24 cellular contexts compared by ENCODE assay signal in the genomic region with DNA sequence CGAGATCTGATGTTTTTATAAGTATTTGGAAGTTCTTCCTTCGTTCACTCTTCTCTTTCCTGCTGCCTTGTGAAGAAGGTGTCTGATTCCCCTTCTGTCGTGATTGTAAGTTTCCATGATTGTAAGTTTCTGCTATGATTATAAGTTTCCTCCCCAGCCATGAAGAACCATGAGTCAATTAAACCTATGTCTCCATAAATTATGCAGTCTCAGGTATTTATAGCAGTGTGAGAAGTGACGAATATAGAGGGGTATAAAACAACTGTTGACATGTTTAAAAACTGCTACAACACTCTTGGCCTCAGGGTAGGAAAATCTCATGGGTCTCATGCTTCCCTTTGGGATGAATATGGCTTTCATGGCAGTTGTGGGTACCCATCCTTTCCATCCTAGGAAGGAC. TPM values are rescaled to one million over a fixed set of nuclear protein-coding genes. Genes with fewer than 3 reads are reported as not detected.
"Had no signal": no experiment of that assay in that cellular context is flagged by ENCODE, and none has a peak within 500 bp of the region (broad histone marks: within the 10 kb centered on the region; RNA-seq: fewer than 3 reads in every experiment).

No MANE protein-coding gene starts in this region.

- FAIRE-seq: RCC 7860 had no signal

- DNase-seq: IMR-90, Karpas-422, KG1, MG63, NCI-H1092, NCI-H1105 treated with DMSO at 0.1 percent for 48 hours, NCI-H1417 treated with DMSO at 0.1 percent for 48 hours, NCI-H146, NCI-H1694 treated with DMSO at 0.1 percent for 48 hours, NCI-H1930, NCI-H2081, NCI-H2107, NCI-H2227 treated with DMSO at 0.1 percent for 48 hours, NCI-H524, NCI-H526 treated with DMSO at 0.1 percent for 48 hours, NCI-H774, Right ventricle myocardium superior, RPMI8226, SIG-M5 had no signal

- H3K27ac ChIP-seq: HL-60, SJSA1, SK-N-MC had no signal

RNA-seq across cellular contexts. Expression of a gene that starts 5.8 kb away (rescaled TPM):
- total RNA-seq: IMR-90, NCI-H460, SJSA1 had no signal

RNA-seq across cellular contexts. Expression of a gene that starts 51.7 kb away (rescaled TPM):
- total RNA-seq: IMR-90, NCI-H460, Right ventricle myocardium superior, SJSA1 had no signal
